ENCODE assay signal across 1 cellular context in genomic region chr2:167509585-167509984, GRCh38.
TF ChIP-seq lines count a peak whose summit lies in the region.

No MANE protein-coding gene starts in this region.

TF ChIP-seq in HepG2, 621 proteins besides CTCF, POLR2A, EP300 and RAD21 (continued from another document):
- TF ChIP-seq HMGXB4 (CRISPR knock-in tag; IDR thresholded peaks at IDR 0.05; ENCODE audit: borderline replicate concordance in 1 of 2, low read depth in 1 of 2) (no peak), KMT2B (CRISPR knock-in tag; IDR thresholded peaks at IDR 0.05) (no peak), TOE1 (CRISPR knock-in tag; IDR thresholded peaks at IDR 0.05) (0 out of 2 replicates have a peak, but pooled peaks have one; percentile 19), GTF3A (CRISPR knock-in tag; conservative IDR thresholded peaks at IDR 0.05) (no peak), STAT5B (CRISPR knock-in tag; IDR thresholded peaks at IDR 0.05) (no peak), HNF4A (CRISPR knock-in tag; IDR thresholded peaks at IDR 0.05) (0 out of 2 replicates have a peak, but pooled peaks have one; percentile 20), CREB1 (IDR thresholded peaks at IDR 0.05) (peak; percentile 43; the same call in 1 of the 2 replicates), CREB1 (CRISPR knock-in tag; IDR thresholded peaks at IDR 0.05) (no peak), ZFP91 (CRISPR knock-in tag; IDR thresholded peaks at IDR 0.05; ENCODE audit: borderline replicate concordance) (no peak), ZNF337 (CRISPR knock-in tag; IDR thresholded peaks at IDR 0.05; ENCODE audit: borderline replicate concordance, low read depth) (no peak), SOX13 (IDR thresholded peaks at IDR 0.05) (no peak), SOX13 (CRISPR knock-in tag; conservative IDR thresholded peaks at IDR 0.05 in 1 of 2, IDR thresholded peaks at IDR 0.05 in 1 of 2) (peak in 1 of 2 experiments; percentile 72; a peak in 2 of 4 replicates), ZNF382 (CRISPR knock-in tag; IDR thresholded peaks at IDR 0.05; ENCODE audit: borderline replicate concordance) (no peak), ATF7 (IDR thresholded peaks at IDR 0.05) (peak; percentile 79), ATF7 (CRISPR knock-in tag; IDR thresholded peaks at IDR 0.05) (no peak), ZNF512B (CRISPR knock-in tag; IDR thresholded peaks at IDR 0.05; ENCODE audit: borderline replicate concordance) (0 out of 2 replicates have a peak, but pooled peaks have one; percentile 31), IRF9 (CRISPR knock-in tag; IDR thresholded peaks at IDR 0.05; ENCODE audit: borderline replicate concordance) (no peak)
TF ChIP-seq in HepG2: peak in this region for 8.
